In genomic region chr3:120181632-120182031, GRCh38 we compare ENCODE assay signal across 14 cellular contexts.
DNase-seq lines count a peak whose midpoint lies in the region; ATAC-seq and TF ChIP-seq lines count a peak whose summit lies in the region.
"Had no signal": no experiment of that assay in that cellular context is flagged by ENCODE, and none has a peak within 500 bp of the region (broad histone marks: within the 10 kb centered on the region; RNA-seq: fewer than 3 reads in every experiment).

No MANE protein-coding gene starts in this region.

- H3K4me2 ChIP-seq in DND-41 (ENCODE audit: insufficient read depth, low read length) = no peak overlapping the region
- H3K4me2 ChIP-seq in PC-9 = 0 out of 2 replicates have a peak overlapping the region, but pooled peaks have one; percentile 9

- H3K9ac ChIP-seq in DND-41 (ENCODE audit: low read depth, low read length) = no peak overlapping the region

- H3K27ac ChIP-seq in DND-41 (ENCODE audit: low read length) = no peak overlapping the region
- H3K27ac ChIP-seq in PC-9 = no peak overlapping the region
- H3K27ac ChIP-seq: dorsolateral prefrontal cortex had no signal

- peaks cover 13% of the 10 kb centered on the region for H3F3A ChIP-seq in PC-9 (ENCODE audit: insufficient read depth, low read depth)

- H2AFZ ChIP-seq in DND-41 (ENCODE audit: low read depth, low read length) (no peak overlapping the region), PC-9 (no peak overlapping the region)

- DNase-seq in DND-41 (no peak), HT-29 (ENCODE audit: low spot score) (peak; percentile 24), PC-9 (no peak), left colon (no peak), NOMO-1 treated with dmso at 0.1 percent for 144 hours (lab: John Stamatoyannopoulos, UW; ENCODE audit: unreplicated experiment) (no peak), NCI-H1694 (lab: John Stamatoyannopoulos, UW) (no peak)
- no peak for DNase-seq in activated naive CD4-positive, alpha-beta T cell treated with anti-CD3 and anti-CD28 coated beads, Interleukin-2, amount 50 U/mL, for 16 hours
- DNase-seq: activated CD8-positive, alpha-beta memory T cell treated with anti-CD3 and anti-CD28 coated beads, Interleukin-2, amount 10 ng/mL, durations not matched to agents 7 days and 5 days; activated gamma-delta T cell; dorsolateral prefrontal cortex; left ventricle myocardium superior; naive thymus-derived CD8-positive, alpha-beta T cell; NCI-H510A had no signal

- H3K36me3 ChIP-seq in DND-41 (ENCODE audit: insufficient read depth, low read length) (no peaks in the 10 kb centered on the region), PC-9 (ENCODE audit: low read depth) (no peaks in the 10 kb centered on the region)

- CTCF ChIA-PET in PC-9 (lab: Charles Lee) = interaction anchor here (0.5 to 0.7 kb wide), 2 partner anchors 83 to 166 kb away, joined by 3 to 4 read pairs; no protein-coding TSS in a partner anchor

- H3K9me2 ChIP-seq in PC-9 (ENCODE audit: insufficient read depth) = no peaks in the 10 kb centered on the region

- H3K27me3 ChIP-seq in DND-41 (ENCODE audit: insufficient read depth, low read length, poor library complexity) (no peaks in the 10 kb centered on the region), PC-9 (ENCODE audit: insufficient read depth, low read depth) (no peaks in the 10 kb centered on the region)
- H3K27me3 ChIP-seq: dorsolateral prefrontal cortex had no signal

- intact Hi-C loops in PC-9 (cut with micrococcal nuclease; ENCODE audit: unreplicated experiment) = loop anchor here (1.0 to 10.0 kb wide), 3 partner anchors 86 to 1297 kb away; no protein-coding TSS in a partner anchor
- intact Hi-C loops in left colon (cut with DNase I, micrococcal nuclease) = loop anchor here in 1 of 2 donors (10.0 kb wide), 1 partner anchor 297 kb away; no protein-coding TSS in a partner anchor

- H3K4me1 ChIP-seq in DND-41 (ENCODE audit: insufficient read depth, low read length) (no peaks in the 10 kb centered on the region), PC-9 (replicated peaks; ENCODE audit: insufficient read depth) (peaks cover 51% of the 10 kb centered on the region)

- H3K9me3 ChIP-seq in DND-41 (ENCODE audit: insufficient read depth, low read length, severe bottlenecking) (no peaks in the 10 kb centered on the region), PC-9 (ENCODE audit: insufficient read depth, low read depth) (no peaks in the 10 kb centered on the region)

- POLR2A ChIA-PET in PC-9 (lab: Charles Lee; ENCODE audit: unreplicated experiment) = interaction anchor here (0.6 kb wide), 1 partner anchor 87 kb away, joined by 3 read pairs; no protein-coding TSS in a partner anchor

- BruUV-seq in PC-9 (replicated peaks; lab: Mats Ljungman, UMichigan) = no TSS peak

- TF ChIP-seq CTCF in DND-41 (IDR thresholded peaks at IDR 0.05; ENCODE audit: borderline replicate concordance, extremely low read depth, low read length, poor library complexity, severe bottlenecking) = peak; percentile 21
- TF ChIP-seq CTCF in PC-9 (conservative IDR thresholded peaks at IDR 0.05) = 0 out of 2 replicates have a peak, but pooled peaks have one; percentile 17

- peak; percentile 27; the same call in 1 of the 3 replicates for ATAC-seq in DND-41 (ENCODE audit: insufficient read depth, low read depth)
- peak; percentile 45 for ATAC-seq in left colon
- ATAC-seq: activated CD8-positive, alpha-beta memory T cell treated with anti-CD3 and anti-CD28 coated beads, Interleukin-2, amount 10 ng/mL, durations not matched to agents 7 days and 5 days; left ventricle myocardium superior; naive thymus-derived CD8-positive, alpha-beta T cell; WTC11 had no signal

- H3K4me3 ChIP-seq in DND-41 (ENCODE audit: low read depth in 1 of 2, low read length in 2 of 2) (no peak overlapping the region), PC-9 (no peak overlapping the region)
- H3K4me3 ChIP-seq: dorsolateral prefrontal cortex had no signal

- no peaks in the 10 kb centered on the region for H4K20me1 ChIP-seq in DND-41 (ENCODE audit: insufficient read depth, low read length)
- no peaks in the 10 kb centered on the region for H4K20me1 ChIP-seq in PC-9 (ENCODE audit: insufficient read depth)

- H3K79me2 ChIP-seq in DND-41 (ENCODE audit: insufficient read depth, low read length) = no peaks in the 10 kb centered on the region
- H3K79me2 ChIP-seq in PC-9 (ENCODE audit: low read depth) = no peaks in the 10 kb centered on the region
